In genomic region chr16:84143784-84144199, GRCh38 we compare ENCODE assay signal across 8 cellular contexts. TPM values are rescaled to one million over a fixed set of nuclear protein-coding genes. Genes with fewer than 3 reads are reported as not detected.
DNase-seq lines count a peak whose midpoint lies in the region; ATAC-seq and TF ChIP-seq lines count a peak whose summit lies in the region.

No MANE protein-coding gene starts in this region.

- H3F3A ChIP-seq in SK-N-SH (replicated peaks; ENCODE audit: insufficient read depth): no peaks in the 10 kb centered on the region

- peak overlapping the region; percentile 96 for H3K4me2 ChIP-seq in SK-N-SH

- peaks cover 12% of the 10 kb centered on the region for H3K4me1 Mint-ChIP-seq in activated T-helper 1 cell treated with anti-CD3 and anti-CD28 coated beads, Interleukin-12 subunit alpha, Interleukin-12 subunit beta, Interleukin-2, Interleukin-4 antibody, amounts not matched to agents 30 ng/mL and 10 ng/mL and 1 ng/mL, durations not matched to agents 14 hours and 24 hours and 36 hours (ENCODE audit: low read depth)
- peaks cover 10 to 23% of the 10 kb centered on the region in 2 donors for H3K4me1 Mint-ChIP-seq in immature natural killer cell

- H3K9me3 ChIP-seq in SK-N-SH (no peaks in the 10 kb centered on the region), stomach smooth muscle (ENCODE audit: control insufficient read depth in 2 of 2, low read length in 2 of 2) (no peaks in the 10 kb centered on the region)

- H3K4me3 ChIP-seq in SK-N-SH (ENCODE audit: low read depth in 2 of 2, low read length in 1 of 2) (peak overlapping the region; percentile 70 to 76), stomach smooth muscle (ENCODE audit: low read length in 2 of 2) (peak overlapping the region; percentile 66 to 89)

- no peak for TF ChIP-seq RAD21 in SK-N-SH (IDR thresholded peaks at IDR 0.05; ENCODE audit: low read length)

- CTCF ChIA-PET in SK-N-SH (lab: Yijun Ruan, JAX): interaction anchor here (0.5 to 2.2 kb wide), 3 partner anchors 12 to 186 kb away, joined by 3 to 6 read pairs (median 4); partner anchors contain the start of gene MBTPS1

- H3K27ac ChIP-seq in SK-N-SH (ENCODE audit: low read depth in 2 of 2, low read length in 1 of 2): no peak overlapping the region
- no peak overlapping the region for H3K27ac ChIP-seq in stomach smooth muscle (ENCODE audit: low read length)

- no peaks in the 10 kb centered on the region for H3K9me2 ChIP-seq in SK-N-SH

- peaks cover 53% of the 10 kb centered on the region for H3K79me2 ChIP-seq in SK-N-SH (ENCODE audit: insufficient read depth)

- no peak overlapping the region for H2AFZ ChIP-seq in SK-N-SH (ENCODE audit: low read depth)

- H4K20me1 ChIP-seq in SK-N-SH (ENCODE audit: insufficient read depth): peaks cover 11% of the 10 kb centered on the region

- POLR2A ChIA-PET in SK-N-SH (lab: Yijun Ruan, JAX): no interaction called here

- ATAC-seq in SK-N-SH treated with all-trans-retinoic acid at 6 μM for 48 hours (no peak), HG02970 (IDR thresholded peaks at IDR 0.05; ENCODE audit: low FRiP score, unreplicated experiment) (no peak)

- H3K27ac Mint-ChIP-seq in activated T-helper 1 cell treated with anti-CD3 and anti-CD28 coated beads, Interleukin-12 subunit alpha, Interleukin-12 subunit beta, Interleukin-2, Interleukin-4 antibody, amounts not matched to agents 30 ng/mL and 10 ng/mL and 1 ng/mL, durations not matched to agents 14 hours and 24 hours and 36 hours: peak overlapping the region; percentile 86
- peak overlapping the region in 5 of 6 donors; percentile 73 to 90 (median 82) for H3K27ac Mint-ChIP-seq in immature natural killer cell

- H3K36me3 Mint-ChIP-seq in activated T-helper 1 cell treated with anti-CD3 and anti-CD28 coated beads, Interleukin-12 subunit alpha, Interleukin-12 subunit beta, Interleukin-2, Interleukin-4 antibody, amounts not matched to agents 30 ng/mL and 10 ng/mL and 1 ng/mL, durations not matched to agents 14 hours and 24 hours and 36 hours (ENCODE audit: low read depth): peaks cover 1% of the 10 kb centered on the region
- H3K36me3 Mint-ChIP-seq in immature natural killer cell: no peaks in the 10 kb centered on the region

- TF ChIP-seq EP300 in SK-N-SH (IDR thresholded peaks at IDR 0.05; ENCODE audit: borderline replicate concordance in 1 of 2, low read depth in 1 of 2, low read length in 1 of 2): no peak

- peak overlapping the region; percentile 97 for H3K4me3 Mint-ChIP-seq in activated T-helper 1 cell treated with anti-CD3 and anti-CD28 coated beads, Interleukin-12 subunit alpha, Interleukin-12 subunit beta, Interleukin-2, Interleukin-4 antibody, amounts not matched to agents 30 ng/mL and 10 ng/mL and 1 ng/mL, durations not matched to agents 14 hours and 24 hours and 36 hours
- peak overlapping the region; percentile 90 to 96 (median 94) for H3K4me3 Mint-ChIP-seq in immature natural killer cell

- H3K9me3 Mint-ChIP-seq in activated T-helper 1 cell treated with anti-CD3 and anti-CD28 coated beads, Interleukin-12 subunit alpha, Interleukin-12 subunit beta, Interleukin-2, Interleukin-4 antibody, amounts not matched to agents 30 ng/mL and 10 ng/mL and 1 ng/mL, durations not matched to agents 14 hours and 24 hours and 36 hours: no peaks in the 10 kb centered on the region
- H3K9me3 Mint-ChIP-seq in immature natural killer cell: no peaks in the 10 kb centered on the region

- WGBS in SK-N-SH (ENCODE audit: low lambda C conversion rate): 59% methylated on average over 13 of the region's 13 CpGs

- intact Hi-C loops in activated T-helper 1 cell treated with anti-CD3 and anti-CD28 coated beads, Interleukin-12 subunit alpha, Interleukin-12 subunit beta, Interleukin-2, Interleukin-4 antibody, amounts not matched to agents 30 ng/mL and 10 ng/mL and 1 ng/mL, durations not matched to agents 14 hours and 24 hours and 36 hours (cut with micrococcal nuclease): loop anchor here (2.0 kb wide), 1 partner anchor 31 kb away; no protein-coding TSS in a partner anchor

- H3K27me3 ChIP-seq in SK-N-SH (ENCODE audit: insufficient read depth): peaks cover 8% of the 10 kb centered on the region; the same call in 1 of the 2 replicates
- H3K27me3 ChIP-seq in stomach smooth muscle (ENCODE audit: control insufficient read depth in 1 of 2, insufficient read depth in 2 of 2, low read length in 2 of 2): no peaks in the 10 kb centered on the region

- H3K36me3 ChIP-seq in SK-N-SH (replicated peaks in 1 of 2; ENCODE audit: control insufficient read depth in 1 of 2, insufficient read depth in 2 of 2, low read length in 1 of 2) (no peaks in the 10 kb centered on the region), stomach smooth muscle (ENCODE audit: control insufficient read depth in 2 of 2, insufficient read depth in 2 of 2, low read length in 2 of 2) (no peaks in the 10 kb centered on the region)

- DNase-seq in SK-N-SH: no peak
- DNase-seq in activated T-helper 1 cell treated with anti-CD3 and anti-CD28 coated beads, Interleukin-12 subunit alpha, Interleukin-12 subunit beta, Interleukin-2, Interleukin-4 antibody, amounts not matched to agents 30 ng/mL and 10 ng/mL and 1 ng/mL, durations not matched to agents 14 hours and 24 hours and 36 hours (ENCODE audit: low spot score): no peak
- DNase-seq in immature natural killer cell: no peak
- no peak for DNase-seq in A172 (ENCODE audit: low spot score)
- DNase-seq in CD1c-positive myeloid dendritic cell (ENCODE audit: extremely low spot score): no peak

- peaks cover 13% of the 10 kb centered on the region for H3K27me3 Mint-ChIP-seq in activated T-helper 1 cell treated with anti-CD3 and anti-CD28 coated beads, Interleukin-12 subunit alpha, Interleukin-12 subunit beta, Interleukin-2, Interleukin-4 antibody, amounts not matched to agents 30 ng/mL and 10 ng/mL and 1 ng/mL, durations not matched to agents 14 hours and 24 hours and 36 hours (ENCODE audit: insufficient read depth)
- H3K27me3 Mint-ChIP-seq in immature natural killer cell (ENCODE audit: low read depth in 3 of 3): peaks cover 0 to 3% (median 2%) of the 10 kb centered on the region in 3 donors

- TF ChIP-seq CTCF in SK-N-SH (IDR thresholded peaks at IDR 0.05): no peak

- H3K9ac ChIP-seq in SK-N-SH: no peak overlapping the region; the same call in 1 of the 2 replicates
- peak overlapping the region; percentile 52 to 71 for H3K9ac ChIP-seq in stomach smooth muscle (ENCODE audit: low read length in 2 of 2)

- H3K4me1 ChIP-seq in SK-N-SH (ENCODE audit: control insufficient read depth in 1 of 2, insufficient read depth in 2 of 2, low read depth in 1 of 2, low read length in 1 of 2) (peaks cover 0 to 5% of the 10 kb centered on the region in 2 experiments; a peak in 1 of 4 replicates), stomach smooth muscle (ENCODE audit: control insufficient read depth, insufficient read depth, low read length) (peaks cover 8% of the 10 kb centered on the region)

TF ChIP-seq in SK-N-SH, 30 proteins besides CTCF, POLR2A, EP300 and RAD21 (continues in another document):
- TF ChIP-seq EZH2phosphoT487 (IDR thresholded peaks at IDR 0.05; ENCODE audit: borderline replicate concordance, low read depth): no peak

RNA-seq across cellular contexts. Expression of gene HSDL1, which starts 1.2 kb away (rescaled TPM):
- 14.5 and 19.3 TPM in 2 replicates for polyA plus RNA-seq in SK-N-SH (2012; rRNA removed)
- 18.4 and 19.0 TPM in 2 replicates for polyA plus RNA-seq in SK-N-SH (2012; cell fraction: cytosol; rRNA removed)
- polyA plus RNA-seq in SK-N-SH (2012; cell fraction: nucleus; rRNA removed): 9.7 and 18.6 TPM in 2 replicates
- total RNA-seq in activated T-helper 1 cell treated with anti-CD3 and anti-CD28 coated beads, Interleukin-12 subunit alpha, Interleukin-12 subunit beta, Interleukin-2, Interleukin-4 antibody, amounts not matched to agents 30 ng/mL and 10 ng/mL and 1 ng/mL, durations not matched to agents 14 hours and 24 hours and 36 hours: 19.2 and 23.1 TPM in 2 replicates
- polyA plus RNA-seq in immature natural killer cell: 10 to 100 TPM in 2 of 3 donors, 1 to 10 TPM in 1; 6.9 to 13.8 (median 12.2) TPM
- 45.8 and 56.5 TPM in 2 replicates for total RNA-seq in A172 (2014; rRNA removed; shearing (Covaris generic))

RNA-seq across cellular contexts. Expression of gene DNAAF1, which starts 1.3 kb away (rescaled TPM):
- polyA plus RNA-seq in SK-N-SH (2012; rRNA removed): 0.26 and 0.35 TPM in 2 replicates
- 0.09 TPM in 2 replicates for polyA plus RNA-seq in SK-N-SH (2012; cell fraction: cytosol; rRNA removed)
- 2.1 and 2.2 TPM in 2 replicates for polyA plus RNA-seq in SK-N-SH (2012; cell fraction: nucleus; rRNA removed)
- not detected in 2 replicates for total RNA-seq in activated T-helper 1 cell treated with anti-CD3 and anti-CD28 coated beads, Interleukin-12 subunit alpha, Interleukin-12 subunit beta, Interleukin-2, Interleukin-4 antibody, amounts not matched to agents 30 ng/mL and 10 ng/mL and 1 ng/mL, durations not matched to agents 14 hours and 24 hours and 36 hours
- polyA plus RNA-seq in immature natural killer cell: 1 to 10 TPM in 1 of 3 donors, not detected in 2; 2.6 TPM
- 0.41 and 0.88 TPM in 2 replicates for total RNA-seq in A172 (2014; rRNA removed; shearing (Covaris generic))

RNA-seq across cellular contexts. Expression of gene MBTPS1, which starts 27.1 kb away (rescaled TPM):
- polyA plus RNA-seq in SK-N-SH (2012; rRNA removed): 81.6 and 84.9 TPM in 2 replicates
- 81.9 and 82.5 TPM in 2 replicates for polyA plus RNA-seq in SK-N-SH (2012; cell fraction: cytosol; rRNA removed)
- 140 and 164 TPM in 2 replicates for polyA plus RNA-seq in SK-N-SH (2012; cell fraction: nucleus; rRNA removed)
- total RNA-seq in activated T-helper 1 cell treated with anti-CD3 and anti-CD28 coated beads, Interleukin-12 subunit alpha, Interleukin-12 subunit beta, Interleukin-2, Interleukin-4 antibody, amounts not matched to agents 30 ng/mL and 10 ng/mL and 1 ng/mL, durations not matched to agents 14 hours and 24 hours and 36 hours: 54.5 and 60.0 TPM in 2 replicates
- 10 to 100 TPM; 34.9 to 49.6 (median 48.0) TPM for polyA plus RNA-seq in immature natural killer cell
- 74.5 and 86.0 TPM in 2 replicates for total RNA-seq in A172 (2014; rRNA removed; shearing (Covaris generic))

RNA-seq across cellular contexts. Expression of gene TAF1C, which starts 43.1 kb away (rescaled TPM):
- polyA plus RNA-seq in SK-N-SH (2012; rRNA removed) (49.3 and 56.1 TPM in 2 replicates), immature natural killer cell (1 to 10 TPM; 3.3 to 8.6 (median 8.2) TPM)
- 7.4 and 12.2 TPM in 2 replicates for polyA plus RNA-seq in SK-N-SH (2012; cell fraction: cytosol; rRNA removed)
- polyA plus RNA-seq in SK-N-SH (2012; cell fraction: nucleus; rRNA removed): 440 and 505 TPM in 2 replicates
- 67.9 and 74.4 TPM in 2 replicates for total RNA-seq in activated T-helper 1 cell treated with anti-CD3 and anti-CD28 coated beads, Interleukin-12 subunit alpha, Interleukin-12 subunit beta, Interleukin-2, Interleukin-4 antibody, amounts not matched to agents 30 ng/mL and 10 ng/mL and 1 ng/mL, durations not matched to agents 14 hours and 24 hours and 36 hours
- 22.3 and 37.7 TPM in 2 replicates for total RNA-seq in A172 (2014; rRNA removed; shearing (Covaris generic))

RNA-seq across cellular contexts. Expression of gene ADAD2, which starts 47.2 kb away (rescaled TPM):
- polyA plus RNA-seq in SK-N-SH (2012; rRNA removed) (not detected in 2 replicates), immature natural killer cell (under 1 TPM in 1 of 3 donors, not detected in 2; 0.46 TPM)
- not detected in 2 replicates for polyA plus RNA-seq in SK-N-SH (2012; cell fraction: cytosol; rRNA removed)
- polyA plus RNA-seq in SK-N-SH (2012; cell fraction: nucleus; rRNA removed): 0.02 and 0.04 TPM in 2 replicates
- not detected in 2 replicates for total RNA-seq in activated T-helper 1 cell treated with anti-CD3 and anti-CD28 coated beads, Interleukin-12 subunit alpha, Interleukin-12 subunit beta, Interleukin-2, Interleukin-4 antibody, amounts not matched to agents 30 ng/mL and 10 ng/mL and 1 ng/mL, durations not matched to agents 14 hours and 24 hours and 36 hours
- total RNA-seq in A172 (2014; rRNA removed; shearing (Covaris generic)): not detected in 2 replicates
